ENCODE assay signal across 15 cellular contexts in genomic region chr21:45618846-45619485, GRCh38. TPM values are rescaled to one million over a fixed set of nuclear protein-coding genes. Genes with fewer than 3 reads are reported as not detected.
A peak's percentile ranks its signal among the peaks of the same experiment; 100 is the strongest.
DNase-seq lines count a peak whose midpoint lies in the region; ATAC-seq and TF ChIP-seq lines count a peak whose summit lies in the region.
"Had no signal": no experiment of that assay in that cellular context is flagged by ENCODE, and none has a peak within 500 bp of the region (broad histone marks: within the 10 kb centered on the region; RNA-seq: fewer than 3 reads in every experiment).

No MANE protein-coding gene starts in this region.

- H3K27me3 Mint-ChIP-seq in T-helper 2 cell treated with Interferon-gamma antibody and Interleukin-4, amounts not matched to agents 5 μg/mL and 100 μg/mL, for 36 hours (ENCODE audit: low read depth) = peaks cover 18% of the 10 kb centered on the region
- H3K27me3 Mint-ChIP-seq: activated CD4-positive, alpha-beta T cell treated with anti-CD3 and anti-CD28 coated beads for 36 hours had no signal

- H3K4me3 Mint-ChIP-seq in T-helper 2 cell treated with Interferon-gamma antibody and Interleukin-4, amounts not matched to agents 5 μg/mL and 100 μg/mL, for 36 hours = no peak overlapping the region
- H3K4me3 Mint-ChIP-seq: activated CD4-positive, alpha-beta T cell treated with anti-CD3 and anti-CD28 coated beads for 36 hours; CD8-positive, alpha-beta T cell; effector memory CD8-positive, alpha-beta T cell; natural killer cell treated with Interleukin-12 subunit alpha and Interleukin-12 subunit beta and Interleukin-15 and Interleukin-18, amount 100 ng/mL, for 72 hours had no signal

- no peak overlapping the region for H3K27ac Mint-ChIP-seq in T-helper 2 cell treated with Interferon-gamma antibody and Interleukin-4, amounts not matched to agents 5 μg/mL and 100 μg/mL, for 36 hours
- H3K27ac Mint-ChIP-seq: activated CD4-positive, alpha-beta T cell treated with anti-CD3 and anti-CD28 coated beads for 36 hours; natural killer cell treated with Interleukin-12 subunit alpha and Interleukin-12 subunit beta and Interleukin-15 and Interleukin-18, amount 100 ng/mL, for 72 hours had no signal

- intact Hi-C loops in right lobe of liver (cut with DNase I) = no loop called here

- H3K9me3 Mint-ChIP-seq in T-helper 2 cell treated with Interferon-gamma antibody and Interleukin-4, amounts not matched to agents 5 μg/mL and 100 μg/mL, for 36 hours = no peaks in the 10 kb centered on the region
- H3K9me3 Mint-ChIP-seq: CD8-positive, alpha-beta T cell; effector memory CD8-positive, alpha-beta T cell; natural killer cell treated with Interleukin-12 subunit alpha and Interleukin-12 subunit beta and Interleukin-15 and Interleukin-18, amount 100 ng/mL, for 72 hours had no signal

- H3K36me3 Mint-ChIP-seq in T-helper 2 cell treated with Interferon-gamma antibody and Interleukin-4, amounts not matched to agents 5 μg/mL and 100 μg/mL, for 36 hours (ENCODE audit: low read depth) = no peaks in the 10 kb centered on the region
- H3K36me3 Mint-ChIP-seq: CD8-positive, alpha-beta T cell; natural killer cell treated with Interleukin-12 subunit alpha and Interleukin-12 subunit beta and Interleukin-15 and Interleukin-18, amount 100 ng/mL, for 72 hours had no signal

- DNase-seq in BE2C = peak; percentile 1
- DNase-seq in HL-60 (ENCODE audit: low read depth in 1 of 2, low spot score in 1 of 2) = peak; percentile 53 to 81
- DNase-seq in WERI-Rb-1 = no peak
- peak in 2 of 3 donors; percentile 6 to 37 for DNase-seq in right lobe of liver
- DNase-seq in activated CD4-positive, alpha-beta T cell treated with anti-CD3 and anti-CD28 coated beads, Interleukin-2, amount 50 U/mL, for 48 hours = no peak
- DNase-seq in HUDEP-2 (lab: John Stamatoyannopoulos, UW; ENCODE audit: unreplicated experiment in 76 of 76) = no peak
- DNase-seq in T-helper 2 cell treated with Interferon-gamma antibody and Interleukin-4, amounts not matched to agents 5 μg/mL and 100 μg/mL, for 36 hours (ENCODE audit: low spot score) = no peak
- DNase-seq: activated CD4-positive, alpha-beta T cell treated with anti-CD3 and anti-CD28 coated beads for 36 hours; effector memory CD8-positive, alpha-beta T cell; GF-D8; glutamatergic neuron; NCI-H187 treated with DMSO at 0.1 percent for 48 hours had no signal

- H3K27ac ChIP-seq in HL-60 (replicated peaks) = peak overlapping the region; percentile 67
- H3K27ac ChIP-seq in WERI-Rb-1 = peak overlapping the region; percentile 9
- no peak overlapping the region for H3K27ac ChIP-seq in right lobe of liver

- H3K9me3 ChIP-seq in BE2C (no peaks in the 10 kb centered on the region; the same call in 1 of the 2 replicates), WERI-Rb-1 (ENCODE audit: severe bottlenecking) (peaks cover 8% of the 10 kb centered on the region), right lobe of liver (no peaks in the 10 kb centered on the region)

- peaks cover 12% of the 10 kb centered on the region for H3K4me1 Mint-ChIP-seq in T-helper 2 cell treated with Interferon-gamma antibody and Interleukin-4, amounts not matched to agents 5 μg/mL and 100 μg/mL, for 36 hours (ENCODE audit: low read depth)

- ATAC-seq in right lobe of liver = peak in 1 of 4 donors; percentile 30
- no peak for ATAC-seq in GM21360 (IDR thresholded peaks at IDR 0.05; ENCODE audit: unreplicated experiment)
- ATAC-seq: activated CD4-positive, alpha-beta T cell treated with anti-CD3 and anti-CD28 coated beads for 36 hours; CD8-positive, alpha-beta T cell; effector memory CD8-positive, alpha-beta T cell; natural killer cell treated with Interleukin-12 subunit alpha and Interleukin-12 subunit beta and Interleukin-15 and Interleukin-18, amount 100 ng/mL, for 72 hours had no signal

- no peaks in the 10 kb centered on the region for H3K27me3 ChIP-seq in BE2C
- H3K27me3 ChIP-seq in HL-60 (ENCODE audit: insufficient read depth, poor library complexity, severe bottlenecking) = no peaks in the 10 kb centered on the region
- H3K27me3 ChIP-seq in WERI-Rb-1 (ENCODE audit: insufficient read depth, low read depth, severe bottlenecking) = peaks cover 25% of the 10 kb centered on the region
- no peaks in the 10 kb centered on the region for H3K27me3 ChIP-seq in right lobe of liver

- peaks cover 8% of the 10 kb centered on the region for H3K4me1 ChIP-seq in BE2C
- H3K4me1 ChIP-seq in right lobe of liver = no peaks in the 10 kb centered on the region

- no peak overlapping the region for H3K4me3 ChIP-seq in BE2C (ENCODE audit: low read depth, low read length)
- no peak overlapping the region for H3K4me3 ChIP-seq in HL-60 (replicated peaks; ENCODE audit: insufficient read depth, low read length)
- no peak overlapping the region; the same call in 1 of the 2 replicates for H3K4me3 ChIP-seq in WERI-Rb-1 (ENCODE audit: low read depth, low read length)
- no peak overlapping the region for H3K4me3 ChIP-seq in right lobe of liver

- WGBS in right lobe of liver (ENCODE audit: insufficient coverage, low coverage, low lambda C conversion rate, missing lambda C conversion rate) = 76% methylated on average over 4 of the region's 8 CpGs

- TF ChIP-seq POLR2A in right lobe of liver (IDR thresholded peaks at IDR 0.05) = no peak

- H3K36me3 ChIP-seq in BE2C = no peaks in the 10 kb centered on the region
- H3K36me3 ChIP-seq in WERI-Rb-1 = no peaks in the 10 kb centered on the region
- H3K36me3 ChIP-seq in right lobe of liver = no peaks in the 10 kb centered on the region

- TF ChIP-seq CTCF in BE2C (IDR thresholded peaks at IDR 0.05; ENCODE audit: low read depth, low read length) (no peak), HL-60 (IDR thresholded peaks at IDR 0.05; ENCODE audit: insufficient read depth, low read length) (no peak), WERI-Rb-1 (IDR thresholded peaks at IDR 0.05; ENCODE audit: low read depth, low read length) (0 out of 2 replicates have a peak, but pooled peaks have one; percentile 17), right lobe of liver (IDR thresholded peaks at IDR 0.05) (no peak)

RNA-seq across cellular contexts. Expression of gene PCBP3, which starts 24.6 kb away (rescaled TPM):
- 13.6 TPM for polyA plus RNA-seq in BE2C (2012; ENCODE audit: insufficient read depth, insufficient read length, low read depth)
- 1 to 10 TPM in 1 of 6 experiments, under 1 TPM in 5; 0.37 to 1.5 (median 0.69) TPM for total RNA-seq in right lobe of liver

Comparison
In these comparisons a context has a peak if more than half of its experiments do, and no peak if none do; other contexts are left out.
1. DNase-seq: peak in BE2C (single experiment), HL-60 (2 of 2) and right lobe of liver (2 of 3); none in WERI-Rb-1 (single experiment), activated CD4-positive, alpha-beta T cell treated with anti-CD3 and anti-CD28 coated beads, Interleukin-2, amount 50 U/mL, for 48 hours (0 of 2), HUDEP-2 (0 of 76) and T-helper 2 cell treated with Interferon-gamma antibody and Interleukin-4, amounts not matched to agents 5 μg/mL and 100 μg/mL, for 36 hours (single experiment).
2. H3K27ac ChIP-seq: peak in HL-60 (single experiment) and WERI-Rb-1 (single experiment); none in right lobe of liver (0 of 3).